11 cellular contexts compared by ENCODE assay signal in the genomic region with DNA sequence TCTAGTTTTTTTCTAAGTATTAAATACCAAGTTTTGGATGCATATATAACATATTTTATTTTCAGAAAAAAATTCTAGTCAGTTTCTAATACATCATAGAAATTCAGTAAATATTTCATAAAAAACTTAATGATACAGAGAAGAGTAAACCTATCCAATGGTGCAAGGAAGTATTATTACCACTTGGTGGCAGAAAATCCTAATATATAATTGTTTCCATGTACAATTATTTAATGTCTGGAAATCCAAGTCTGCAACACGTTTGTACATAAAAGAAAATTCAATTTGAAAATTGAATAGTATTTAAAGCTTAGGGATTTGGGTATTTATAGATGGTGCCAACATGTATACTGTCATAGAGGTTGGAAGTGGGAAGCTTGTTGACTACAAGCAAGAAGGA.
DNase-seq lines count a peak whose midpoint lies in the region; ATAC-seq and TF ChIP-seq lines count a peak whose summit lies in the region.
"Had no signal": no experiment of that assay in that cellular context is flagged by ENCODE, and none has a peak within 500 bp of the region (broad histone marks: within the 10 kb centered on the region; RNA-seq: fewer than 3 reads in every experiment).

No MANE protein-coding gene starts in this region.

- no peaks in the 10 kb centered on the region for H3K36me3 Mint-ChIP-seq in type B pancreatic cell
- no peaks in the 10 kb centered on the region for H3K36me3 Mint-ChIP-seq in activated CD4-positive, alpha-beta T cell treated with anti-CD3 and anti-CD28 coated beads for 36 hours (ENCODE audit: low read depth)
- no peaks in the 10 kb centered on the region for H3K36me3 Mint-ChIP-seq in CD8-positive, alpha-beta T cell
- H3K36me3 Mint-ChIP-seq: CD4-positive, CD25-positive, alpha-beta regulatory T cell had no signal

- H3K9me3 ChIP-seq in cardiac muscle cell (ENCODE audit: low read depth) (no peaks in the 10 kb centered on the region), right cardiac atrium (ENCODE audit: control insufficient read depth, low read length) (no peaks in the 10 kb centered on the region)
- no peaks in the 10 kb centered on the region for H3K9me3 ChIP-seq in CD8-positive, alpha-beta T cell (ENCODE audit: low read length)

- no peak overlapping the region for H3K4me3 Mint-ChIP-seq in type B pancreatic cell
- H3K4me3 Mint-ChIP-seq in activated CD4-positive, alpha-beta T cell treated with anti-CD3 and anti-CD28 coated beads for 36 hours, result no peak overlapping the region
- no peak overlapping the region for H3K4me3 Mint-ChIP-seq in CD8-positive, alpha-beta T cell
- H3K4me3 Mint-ChIP-seq: CD4-positive, CD25-positive, alpha-beta regulatory T cell had no signal

- CTCF ChIA-PET in activated CD4-positive, alpha-beta T cell treated with anti-CD3 and anti-CD28 coated beads for 36 hours (lab: Charles Lee), result no interaction called here
- CTCF ChIA-PET in CD8-positive, alpha-beta T cell (lab: Charles Lee), result no interaction called here

- H3K4me1 Mint-ChIP-seq in type B pancreatic cell (ENCODE audit: unreplicated experiment), result no peaks in the 10 kb centered on the region
- H3K4me1 Mint-ChIP-seq in activated CD4-positive, alpha-beta T cell treated with anti-CD3 and anti-CD28 coated beads for 36 hours, result no peaks in the 10 kb centered on the region
- H3K4me1 Mint-ChIP-seq in CD8-positive, alpha-beta T cell (ENCODE audit: low read depth), result no peaks in the 10 kb centered on the region
- H3K4me1 Mint-ChIP-seq: CD4-positive, CD25-positive, alpha-beta regulatory T cell had no signal

- intact Hi-C loops in right cardiac atrium (cut with DNase I), result loop anchor here in 3 of 4 donors (5.0 to 10.0 kb wide), 2 partner anchors 388 to 390 kb away; no protein-coding TSS in a partner anchor
- intact Hi-C loops in activated CD4-positive, alpha-beta T cell treated with anti-CD3 and anti-CD28 coated beads for 36 hours (cut with DNase I, micrococcal nuclease), result no loop called here
- intact Hi-C loops in CD8-positive, alpha-beta T cell (cut with DNase I, micrococcal nuclease), result no loop called here

- no peaks in the 10 kb centered on the region for H3K27me3 Mint-ChIP-seq in type B pancreatic cell
- H3K27me3 Mint-ChIP-seq in activated CD4-positive, alpha-beta T cell treated with anti-CD3 and anti-CD28 coated beads for 36 hours, result no peaks in the 10 kb centered on the region
- H3K27me3 Mint-ChIP-seq in CD8-positive, alpha-beta T cell (ENCODE audit: low read depth), result no peaks in the 10 kb centered on the region
- H3K27me3 Mint-ChIP-seq: CD4-positive, CD25-positive, alpha-beta regulatory T cell had no signal

- TF ChIP-seq CTCF in cardiac muscle cell (IDR thresholded peaks at IDR 0.05; ENCODE audit: low read depth, low read length) (peak; percentile 22), VCaP (conservative IDR thresholded peaks at IDR 0.05) (peak; percentile 74), type B pancreatic cell (conservative IDR thresholded peaks at IDR 0.05) (peak; percentile 75)
- TF ChIP-seq CTCF in CD8-positive, alpha-beta T cell (IDR thresholded peaks at IDR 0.05), result no peak

- POLR2A ChIA-PET in activated CD4-positive, alpha-beta T cell treated with anti-CD3 and anti-CD28 coated beads for 36 hours (lab: Charles Lee), result no interaction called here
- POLR2A ChIA-PET in CD8-positive, alpha-beta T cell (lab: Charles Lee), result no interaction called here

- peaks cover 5% of the 10 kb centered on the region for H3K9me3 Mint-ChIP-seq in type B pancreatic cell
- H3K9me3 Mint-ChIP-seq in activated CD4-positive, alpha-beta T cell treated with anti-CD3 and anti-CD28 coated beads for 36 hours (ENCODE audit: low read depth), result no peaks in the 10 kb centered on the region
- no peaks in the 10 kb centered on the region for H3K9me3 Mint-ChIP-seq in CD8-positive, alpha-beta T cell

- DNase-seq in cardiac muscle cell (ENCODE audit: low read depth in 1 of 2, low spot score in 1 of 2) (peak in 1 of 2 donors; percentile 24), right cardiac atrium (no peak), inferior parietal cortex (ENCODE audit: extremely low spot score) (peak; percentile 32), type B pancreatic cell (ENCODE audit: extremely low spot score, unreplicated experiment) (no peak)
- no peak for DNase-seq in activated CD4-positive, alpha-beta T cell treated with anti-CD3 and anti-CD28 coated beads for 36 hours
- DNase-seq in CD8-positive, alpha-beta T cell, result no peak
- DNase-seq: activated gamma-delta T cell treated with Interleukin-2 at 50 U/mL for 16 hours; CD4-positive, CD25-positive, alpha-beta regulatory T cell; stimulated activated CD4-positive, alpha-beta T cell treated with anti-CD3 and anti-CD28 coated beads, Interleukin-4, amount 100 ng/mL, for 1 hour had no signal

- H3K27ac Mint-ChIP-seq in type B pancreatic cell, result no peak overlapping the region
- no peak overlapping the region for H3K27ac Mint-ChIP-seq in activated CD4-positive, alpha-beta T cell treated with anti-CD3 and anti-CD28 coated beads for 36 hours
- H3K27ac Mint-ChIP-seq in CD8-positive, alpha-beta T cell, result no peak overlapping the region
- H3K27ac Mint-ChIP-seq: CD4-positive, CD25-positive, alpha-beta regulatory T cell had no signal

- ATAC-seq in right cardiac atrium (no peak), GM18520 (IDR thresholded peaks at IDR 0.05; ENCODE audit: unreplicated experiment) (no peak)
- no peak for ATAC-seq in activated CD4-positive, alpha-beta T cell treated with anti-CD3 and anti-CD28 coated beads for 36 hours
- no peak for ATAC-seq in CD8-positive, alpha-beta T cell

- H3K27ac ChIP-seq in cardiac muscle cell (no peak overlapping the region), right cardiac atrium (ENCODE audit: low read length) (no peak overlapping the region), VCaP (no peak overlapping the region)
- no peak overlapping the region for H3K27ac ChIP-seq in CD8-positive, alpha-beta T cell (ENCODE audit: low read depth, low read length)

- no peaks in the 10 kb centered on the region for H3K36me3 ChIP-seq in cardiac muscle cell
- H3K36me3 ChIP-seq in CD8-positive, alpha-beta T cell (ENCODE audit: insufficient read depth, low read length), result no peaks in the 10 kb centered on the region

- 0% methylated on average over 1 of the region's 1 CpG for WGBS in right cardiac atrium

- no peaks in the 10 kb centered on the region for H3K27me3 ChIP-seq in cardiac muscle cell
- H3K27me3 ChIP-seq in right cardiac atrium (ENCODE audit: control insufficient read depth, insufficient read depth), result no peaks in the 10 kb centered on the region
- H3K27me3 ChIP-seq in CD8-positive, alpha-beta T cell (ENCODE audit: insufficient read depth, low read length), result no peaks in the 10 kb centered on the region

- H3K4me1 ChIP-seq in cardiac muscle cell (ENCODE audit: low read depth) (peaks cover 2% of the 10 kb centered on the region), right cardiac atrium (ENCODE audit: control insufficient read depth, insufficient read depth, low read length) (no peaks in the 10 kb centered on the region)
- H3K4me1 ChIP-seq in CD8-positive, alpha-beta T cell (ENCODE audit: insufficient read depth, low read length), result no peaks in the 10 kb centered on the region

- no peak overlapping the region for H3K4me3 ChIP-seq in cardiac muscle cell
- no peak overlapping the region for H3K4me3 ChIP-seq in right cardiac atrium (ENCODE audit: low read length)
- H3K4me3 ChIP-seq in CD8-positive, alpha-beta T cell (ENCODE audit: low read depth, low read length), result no peak overlapping the region

Comparison
In these comparisons a context has a peak if more than half of its experiments do, and no peak if none do; other contexts are left out.
1. intact Hi-C loops: an anchor here in right cardiac atrium (5.0 to 10.0 kb wide); none called in activated CD4-positive, alpha-beta T cell treated with anti-CD3 and anti-CD28 coated beads for 36 hours and CD8-positive, alpha-beta T cell.